In the genomic region with DNA sequence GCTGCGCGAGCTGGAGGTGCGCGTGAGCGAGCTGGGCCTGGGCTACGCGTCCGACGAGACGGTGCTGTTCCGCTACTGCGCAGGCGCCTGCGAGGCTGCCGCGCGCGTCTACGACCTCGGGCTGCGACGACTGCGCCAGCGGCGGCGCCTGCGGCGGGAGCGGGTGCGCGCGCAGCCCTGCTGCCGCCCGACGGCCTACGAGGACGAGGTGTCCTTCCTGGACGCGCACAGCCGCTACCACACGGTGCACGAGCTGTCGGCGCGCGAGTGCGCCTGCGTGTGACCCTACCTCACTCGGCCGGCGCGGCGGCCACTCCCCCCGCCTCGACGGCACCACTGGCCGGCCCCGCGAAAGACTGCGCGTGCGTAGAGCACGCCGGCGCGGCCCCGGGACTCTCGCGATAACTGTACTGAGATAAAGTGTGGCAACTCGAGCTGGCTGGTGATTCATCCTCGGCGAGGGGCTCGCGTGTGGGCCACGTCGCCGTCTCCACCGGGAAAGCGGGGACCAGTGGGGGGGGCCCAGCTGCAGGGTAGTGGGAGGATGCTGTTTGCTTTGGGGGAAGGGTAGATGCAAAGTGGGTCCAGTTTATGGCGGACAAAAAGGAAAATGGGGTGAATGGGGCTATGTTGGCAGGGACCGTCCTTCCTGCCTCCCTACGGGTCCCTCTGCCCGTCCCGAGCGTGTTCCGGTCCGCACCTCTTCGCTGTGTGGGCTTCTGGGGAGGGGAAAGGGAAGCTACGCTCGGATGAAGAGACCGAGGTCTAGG, we compare ENCODE assay signal across 8 cellular contexts. TPM values are rescaled to one million over a fixed set of nuclear protein-coding genes. Genes with fewer than 3 reads are reported as not detected.
DNase-seq lines count a peak whose midpoint lies in the region; ATAC-seq, FAIRE-seq and TF ChIP-seq lines count a peak whose summit lies in the region.

No MANE protein-coding gene starts in this region.

- peaks cover 14 to 17% (median 17%) of the 10 kb centered on the region in 3 donors for H3K4me1 Mint-ChIP-seq in T-cell

- no peaks in the 10 kb centered on the region for H3K36me3 Mint-ChIP-seq in T-cell

- no peaks in the 10 kb centered on the region for H3K9me3 Mint-ChIP-seq in T-cell

- DNase-seq in NCI-H128 (lab: John Stamatoyannopoulos, UW; ENCODE audit: unreplicated experiment) = peak; percentile 94
- peak; percentile 80 to 97 (median 88) for DNase-seq in T-cell
- peak in 51 of 56 donors; percentile 3 to 86 (median 66) for DNase-seq in amygdala (lab: John Stamatoyannopoulos, UW)
- DNase-seq in hepatic stellate cell (ENCODE audit: low spot score) = peak; percentile 95
- peak; percentile 31 for DNase-seq in putamen (ENCODE audit: low spot score)
- peak; percentile 97 for DNase-seq in urothelium cell line (ENCODE audit: low spot score)

- H3K4me3 Mint-ChIP-seq in T-cell = peak overlapping the region; percentile 96 to 99 (median 96)

- peak; percentile 98 for FAIRE-seq in urothelium cell line (lab: Jason Lieb, UNC)

- H3K27me3 Mint-ChIP-seq in T-cell = peaks cover 0 to 9% of the 10 kb centered on the region in 2 donors

- CTCF ChIA-PET in T-cell (lab: Charles Lee) = interaction anchor here (0.5 to 1.9 kb wide), 7 partner anchors 17 to 1158 kb away, joined by 3 to 17 read pairs (median 3); a partner anchor contains a TSS

- peak; percentile 97 for TF ChIP-seq POLR2A in GM10847 (IDR thresholded peaks at IDR 0.05; ENCODE audit: extremely low read depth, insufficient read length)

- POLR2A ChIA-PET in T-cell (lab: Charles Lee) = interaction anchor here in 1 of 2 donors (0.6 kb wide), 1 partner anchor 281 kb away, joined by 4 read pairs; no protein-coding TSS in a partner anchor

- peak overlapping the region; percentile 93 to 100 for H3K27ac Mint-ChIP-seq in T-cell

- ATAC-seq in HG02610 (IDR thresholded peaks at IDR 0.05; ENCODE audit: unreplicated experiment) (peak; percentile 70), T-cell (replicated peaks in 1 of 4) (peak; percentile 77 to 84 (median 82))

RNA-seq across cellular contexts. Expression of a gene that starts 11.4 kb away (rescaled TPM):
- total RNA-seq in T-cell = under 1 TPM in 3 of 5 donors, not detected in 2; 0.15 to 0.79 (median 0.35) TPM

RNA-seq across cellular contexts. Expression of a gene that starts 23.2 kb away (rescaled TPM):
- under 1 TPM in 4 of 5 donors, not detected in 1; 0.13 to 0.50 (median 0.18) TPM for total RNA-seq in T-cell

RNA-seq across cellular contexts. Expression of a gene that starts 23.2 kb away (rescaled TPM):
- 1 to 10 TPM in 2 of 5 donors, under 1 TPM in 1, not detected in 2; 0.59 to 2.0 (median 1.6) TPM for total RNA-seq in T-cell

RNA-seq across cellular contexts. Expression of a gene that starts 37.1 kb away (rescaled TPM):
- 100 to 1,000 TPM in 2 of 5 donors, 10 to 100 TPM in 3; 69.9 to 153 (median 98.3) TPM for total RNA-seq in T-cell

RNA-seq across cellular contexts. Expression of a gene that starts 42.3 kb away (rescaled TPM):
- total RNA-seq in T-cell = 1 to 10 TPM in 2 of 5 donors, under 1 TPM in 3; 0.23 to 2.5 (median 0.67) TPM

Comparison
In these comparisons a context has a peak if more than half of its experiments do, and no peak if none do; other contexts are left out.
1. Peak in every context shown above with its lines: DNase-seq and ATAC-seq.
2. DNase-seq: peak in every context shown above with its lines; median percentile 97 in urothelium cell line; 95 in hepatic stellate cell; 94 in NCI-H128; 88 in T-cell; 66 in amygdala; 31 in putamen.